ENCODE assay signal across 24 cellular contexts in the genomic region with DNA sequence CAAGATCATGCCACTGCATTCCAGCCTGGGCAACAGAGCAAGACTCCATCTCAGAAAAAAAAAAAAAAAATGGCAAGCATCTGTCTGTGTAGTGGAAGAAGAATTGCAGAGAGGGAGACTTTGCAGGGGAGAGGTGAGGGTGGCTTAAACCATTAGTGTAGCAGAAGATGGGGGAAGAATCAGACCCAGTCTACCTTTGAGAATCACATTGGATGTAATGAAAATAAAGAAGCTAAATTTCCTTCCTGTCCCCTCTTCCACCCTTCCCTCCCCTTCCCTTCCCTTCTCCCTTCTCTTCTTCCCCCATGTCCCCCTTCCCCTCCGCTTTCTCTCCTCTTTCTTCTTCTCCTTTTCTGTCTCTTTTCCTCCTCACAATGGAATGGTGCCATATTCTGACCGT.
"Had no signal": no experiment of that assay in that cellular context is flagged by ENCODE, and none has a peak within 500 bp of the region (broad histone marks: within the 10 kb centered on the region; RNA-seq: fewer than 3 reads in every experiment).

No MANE protein-coding gene starts in this region.

- H3K27ac Mint-ChIP-seq: endodermal cell; natural killer cell; stimulated activated naive B cell treated with anti-CD40 and anti-IgM and Interleukin-4, amounts not matched to agents 10 μg/mL and 1 μg/mL and 100 μg/mL, for 72 hours; stimulated activated naive CD8-positive, alpha-beta T cell treated with anti-CD3 and anti-CD28 coated beads, Interleukin-15, Interleukin-2, amounts not matched to agents 100 ng/mL and 50 ng/mL, for 24 hours had no signal

- H3K4me1 ChIP-seq: prostate gland had no signal

- H3K27me3 Mint-ChIP-seq: stimulated activated naive CD8-positive, alpha-beta T cell treated with anti-CD3 and anti-CD28 coated beads, Interleukin-15, Interleukin-2, amounts not matched to agents 100 ng/mL and 50 ng/mL, for 24 hours had no signal

- H3K27ac ChIP-seq: epithelial cell of prostate, foreskin keratinocyte, heart right ventricle, left lung, prostate gland, suprapubic skin had no signal

- H3K9me3 ChIP-seq: heart right ventricle, left lung, prostate gland, suprapubic skin had no signal

- H3K9me3 Mint-ChIP-seq: endodermal cell; natural killer cell; stimulated activated naive CD8-positive, alpha-beta T cell treated with anti-CD3 and anti-CD28 coated beads, Interleukin-15, Interleukin-2, amounts not matched to agents 100 ng/mL and 50 ng/mL, for 24 hours had no signal

- H3K36me3 ChIP-seq: heart right ventricle, left lung, prostate gland, suprapubic skin had no signal

- ATAC-seq: esophagus mucosa; foreskin keratinocyte; heart right ventricle; left cardiac atrium; left lung; natural killer cell; right cardiac atrium; stimulated activated naive B cell treated with anti-CD40 and anti-IgM and Interleukin-4, amounts not matched to agents 10 μg/mL and 1 μg/mL and 100 μg/mL, for 72 hours had no signal

- H3K36me3 Mint-ChIP-seq: natural killer cell; stimulated activated naive B cell treated with anti-CD40 and anti-IgM and Interleukin-4, amounts not matched to agents 10 μg/mL and 1 μg/mL and 100 μg/mL, for 72 hours had no signal

- H3K4me3 Mint-ChIP-seq: endodermal cell; natural killer cell; stimulated activated naive B cell treated with anti-CD40 and anti-IgM and Interleukin-4, amounts not matched to agents 10 μg/mL and 1 μg/mL and 100 μg/mL, for 72 hours; stimulated activated naive CD8-positive, alpha-beta T cell treated with anti-CD3 and anti-CD28 coated beads, Interleukin-15, Interleukin-2, amounts not matched to agents 100 ng/mL and 50 ng/mL, for 24 hours had no signal

- H3K4me3 ChIP-seq: heart right ventricle, left lung, prostate gland, suprapubic skin had no signal

- DNase-seq: central memory CD4-positive, alpha-beta T cell; effector CD8-positive, alpha-beta T cell; endodermal cell; foreskin keratinocyte; glutamatergic neuron; heart right ventricle; hippocampal formation; left cardiac atrium; left lung; mesendoderm; midbrain; natural killer cell; nucleus accumbens; right cardiac atrium; small intestine; stimulated activated CD4-positive, alpha-beta T cell treated with anti-CD3 and anti-CD28 coated beads, Interleukin-15, amount 100 ng/mL, for 24 hours; stimulated activated CD4-positive, alpha-beta T cell treated with anti-CD3 and anti-CD28 coated beads, Interleukin-2, amount 100 ng/mL, for 48 hours; stimulated activated naive B cell treated with anti-CD40 and anti-IgM and Interleukin-4, amounts not matched to agents 10 μg/mL and 1 μg/mL and 100 μg/mL, for 72 hours; trophoblast cell had no signal

- H3K27me3 ChIP-seq: foreskin keratinocyte, heart right ventricle, left lung, suprapubic skin had no signal

- H3K4me1 Mint-ChIP-seq: endodermal cell; stimulated activated naive B cell treated with anti-CD40 and anti-IgM and Interleukin-4, amounts not matched to agents 10 μg/mL and 1 μg/mL and 100 μg/mL, for 72 hours had no signal
